ENCODE assay signal across 11 cellular contexts in genomic region chr15:65512807-65513416, GRCh38. TPM values are rescaled to one million over a fixed set of nuclear protein-coding genes. Genes with fewer than 3 reads are reported as not detected.
DNase-seq lines count a peak whose midpoint lies in the region; ATAC-seq, FAIRE-seq and TF ChIP-seq lines count a peak whose summit lies in the region.
"Had no signal": no experiment of that assay in that cellular context is flagged by ENCODE, and none has a peak within 500 bp of the region (broad histone marks: within the 10 kb centered on the region; RNA-seq: fewer than 3 reads in every experiment).

No MANE protein-coding gene starts in this region.

- peak; percentile 38 for ATAC-seq in K562

- POLR2A ChIA-PET in K562 (lab: Yijun Ruan, JAX) = interaction anchor here (0.9 to 2.0 kb wide), 9 partner anchors 9 to 215 kb away, joined by 3 to 13 read pairs (median 4); no protein-coding TSS in a partner anchor

- intact Hi-C loops in K562 (cut with micrococcal nuclease) = loop anchor here (2.0 kb wide), 1 partner anchor 38 kb away; no protein-coding TSS in a partner anchor
- intact Hi-C loops in spleen (cut with DNase I; ENCODE audit: low total_unique reads) = no loop called here

- DNase-seq in GM18507 (ENCODE audit: extremely low spot score, insufficient read length, low read depth) (no peak), K562 (ENCODE audit: extremely low read depth in 1 of 4, low spot score in 3 of 4) (peak in 2 of 4 experiments; percentile 26 to 67), immature natural killer cell (peak; percentile 74 to 82 (median 78)), spleen (no peak), NCI-H1105 (lab: John Stamatoyannopoulos, UW) (no peak), NCI-H510A (lab: John Stamatoyannopoulos, UW) (no peak)
- DNase-seq in activated CD4-positive, alpha-beta T cell treated with anti-CD3 and anti-CD28 coated beads for 1 hour = no peak
- DNase-seq in activated CD4-positive, alpha-beta T cell treated with anti-CD3 and anti-CD28 coated beads for 48 hours = no peak
- DNase-seq: activated CD4-positive, alpha-beta T cell treated with anti-CD3 and anti-CD28 coated beads, Interleukin-2, amount 50 U/mL, for 48 hours; effector CD8-positive, alpha-beta T cell; NCI-H1105 treated with DMSO at 0.1 percent for 48 hours had no signal

- 5% methylated on average over 10 of the region's 10 CpGs for WGBS in K562 (ENCODE audit: insufficient coverage, low coverage, missing lambda C conversion rate)
- WGBS in spleen, 5 donors = 43 to 60% (median 52%) methylated on average over 10 of the region's 10 CpGs

- H3K36me3 Mint-ChIP-seq in immature natural killer cell = peaks cover 10 to 17% (median 17%) of the 10 kb centered on the region in 3 donors

- peak overlapping the region; percentile 64 for H3K4me2 ChIP-seq in K562 (ENCODE audit: insufficient read depth, low read length)

- CTCF ChIA-PET in K562 (lab: Yijun Ruan, JAX; ENCODE audit: low intra/inter-chr PET ratio) = no interaction called here

- H3K9ac ChIP-seq in K562 (ENCODE audit: insufficient read depth in 1 of 2, low read depth in 2 of 2, low read length in 2 of 2) = peak overlapping the region in 1 of 2 experiments; percentile 57; a peak in 2 of 4 replicates

- H3K27ac ChIP-seq in K562 (ENCODE audit: extremely low read depth, low read depth, low read length) = peak overlapping the region; percentile 71
- peak overlapping the region in 7 of 8 donors; percentile 30 to 77 (median 63) for H3K27ac ChIP-seq in spleen

- H3K4me3 ChIP-seq in K562 (no peak overlapping the region), spleen (peak overlapping the region in 2 of 8 donors; percentile 1)

- FAIRE-seq in GM18507 (lab: Jason Lieb, UNC) = peak; percentile 31
- FAIRE-seq in K562 (lab: Jason Lieb, UNC) = peak; percentile 82

- peaks cover 0 to 22% (median 13%) of the 10 kb centered on the region in 3 donors for H3K27me3 Mint-ChIP-seq in immature natural killer cell (ENCODE audit: low read depth in 3 of 3)

- H3K27me3 ChIP-seq in K562 (ENCODE audit: control insufficient read depth in 2 of 2, insufficient read depth in 2 of 2, low read length in 2 of 2) = no peaks in the 10 kb centered on the region
- no peaks in the 10 kb centered on the region for H3K27me3 ChIP-seq in spleen (replicated peaks in 1 of 7)

- 0 out of 2 replicates have a peak, but pooled peaks cover 6% of the 10 kb centered on the region for H4K20me1 ChIP-seq in K562 (replicated peaks; ENCODE audit: control insufficient read depth, insufficient read depth, low read length)

- no peak for TF ChIP-seq RAD21 in K562 (CRISPR knock-in tag; conservative IDR thresholded peaks at IDR 0.05 in 1 of 2, IDR thresholded peaks at IDR 0.05 in 1 of 2)

- no peak for TF ChIP-seq CTCF in K562 (IDR thresholded peaks at IDR 0.05 in 2 of 3, conservative IDR thresholded peaks at IDR 0.05 in 1 of 3; ENCODE audit: insufficient read depth in 2 of 3, low read depth in 1 of 3, low read length in 3 of 3)
- no peak for TF ChIP-seq CTCF in spleen (IDR thresholded peaks at IDR 0.05 in 8 of 11, conservative IDR thresholded peaks at IDR 0.05 in 3 of 11)

- H3K9me3 Mint-ChIP-seq in immature natural killer cell = no peaks in the 10 kb centered on the region

- H3K4me1 Mint-ChIP-seq in immature natural killer cell = peaks cover 64 to 81% of the 10 kb centered on the region in 2 donors

- in situ Hi-C loops in K562 (cut with MboI) = no loop called here

- TF ChIP-seq EP300 in K562 (IDR thresholded peaks at IDR 0.05; ENCODE audit: low read length) = no peak

- H3K36me3 ChIP-seq in K562 (ENCODE audit: control insufficient read depth, insufficient read depth, low read length) (peaks cover 57% of the 10 kb centered on the region), spleen (peaks cover 2 to 69% (median 45%) of the 10 kb centered on the region in 6 donors)

- H3K4me1 ChIP-seq in K562 (replicated peaks in 1 of 2; ENCODE audit: control insufficient read depth in 2 of 2, insufficient read depth in 2 of 2, low read length in 2 of 2) (peaks cover 6 to 27% of the 10 kb centered on the region in 2 experiments), spleen (peaks cover 29 to 72% (median 61%) of the 10 kb centered on the region in 6 donors)

- H3K9me1 ChIP-seq in K562 (ENCODE audit: control insufficient read depth, insufficient read depth, low read length) = no peaks in the 10 kb centered on the region

- H3K27ac Mint-ChIP-seq in immature natural killer cell = peak overlapping the region; percentile 98 to 100 (median 99)

- H3K4me3 Mint-ChIP-seq in immature natural killer cell = peak overlapping the region; percentile 77 to 86 (median 81)

- peaks cover 58% of the 10 kb centered on the region for H3K79me2 ChIP-seq in K562 (ENCODE audit: control insufficient read depth, insufficient read depth, low read length)

- H3K9me3 ChIP-seq in K562 (replicated peaks; ENCODE audit: control insufficient read depth, insufficient read depth, low read depth, low read length) (no peaks in the 10 kb centered on the region), spleen (peaks cover 0 to 3% (median 0%) of the 10 kb centered on the region in 8 donors)

- 0 out of 2 replicates have a peak, but pooled peaks have one; percentile 34 for TF ChIP-seq POLR2A in K562 (conservative IDR thresholded peaks at IDR 0.05)
- TF ChIP-seq POLR2A in spleen (IDR thresholded peaks at IDR 0.05) = no peak

- no TSS peak for BruUV-seq in K562 (replicated peaks; lab: Mats Ljungman, UMichigan)

- H2AFZ ChIP-seq in K562 (ENCODE audit: low read depth, low read length) = no peak overlapping the region

TF ChIP-seq in K562, 482 proteins besides CTCF, POLR2A, EP300 and RAD21 (continues in another document):
- TF ChIP-seq HMGXB4 (CRISPR knock-in tag; IDR thresholded peaks at IDR 0.05) (no peak), ZNF224 (CRISPR knock-in tag; IDR thresholded peaks at IDR 0.05) (0 out of 2 replicates have a peak, but pooled peaks have one; percentile 34), GTF2E2 (tag; IDR thresholded peaks at IDR 0.05) (no peak)

RNA-seq across cellular contexts. Expression of gene DPP8, which starts 4.6 kb away (rescaled TPM):
- 46.4 and 104 TPM in 2 replicates for total RNA-seq in K562 (2011; cell fraction: chromatin; rRNA removed; ENCODE audit: low replicate concordance)
- 37.0 and 41.0 TPM in 2 replicates for total RNA-seq in K562 (2011; cell fraction: nucleolus; rRNA removed)
- 51.0 and 67.6 TPM in 2 replicates for total RNA-seq in K562 (2011; cell fraction: nucleoplasm; rRNA removed)
- total RNA-seq in K562 (2014; rRNA removed) (36.7 and 42.2 TPM in 2 replicates), K562 (2014; rRNA removed; fragmentation: Illumina TruSeq; extraction: Trizol) (20.7 and 25.3 TPM in 2 replicates), K562 (2015; rRNA removed; fragmentation: Illumina TruSeq; extraction: Trizol) (17.0 and 18.3 TPM in 2 replicates), K562 (2021) (21.2 and 22.0 TPM in 2 replicates), spleen (10 to 100 TPM; 40.1 to 74.6 (median 55.9) TPM)
- polyA plus RNA-seq in K562 (2011; rRNA removed) (24.6 and 25.6 TPM in 2 replicates), K562 (2014; fragmentation: Illumina TruSeq; extraction: Trizol) (14.2 and 18.4 TPM in 2 replicates), K562 (2014; fragmentation: Nextera tagmentation; extraction: Ambion mirVana) (1 to 10 TPM; 5.5 to 10.0 TPM), K562 (2014; rRNA removed) (26.8 and 27.6 TPM in 2 replicates), immature natural killer cell (100 to 1,000 TPM in 1 of 3 donors, 10 to 100 TPM in 2; 33.1 to 103 (median 52.0) TPM), spleen (10 to 100 TPM in 1 of 3 donors, 1 to 10 TPM in 2; 6.0 to 12.8 (median 6.8) TPM)
- polyA plus RNA-seq in K562 (2011; cell fraction: cytosol; rRNA removed) = 6.0 and 14.6 TPM in 2 replicates
- 18.8 and 24.4 TPM in 2 replicates for polyA plus RNA-seq in K562 (2011; cell fraction: nucleus; rRNA removed)
- 18.2 and 20.0 TPM in 2 replicates for polyA plus RNA-seq in K562 (2012)
- polyA minus RNA-seq in K562 (2011; rRNA and poly(A)+ RNA removed) = 42.0 and 47.1 TPM in 2 replicates
- polyA minus RNA-seq in K562 (2011; cell fraction: cytosol; rRNA and poly(A)+ RNA removed) = 18.7 and 19.2 TPM in 2 replicates
- polyA minus RNA-seq in K562 (2011; cell fraction: nucleus; rRNA and poly(A)+ RNA removed) = 33.8 and 49.0 TPM in 2 replicates

RNA-seq across cellular contexts. Expression of gene HACD3, which starts 17.4 kb away (rescaled TPM):
- 79.8 and 109 TPM in 2 replicates for total RNA-seq in K562 (2011; cell fraction: chromatin; rRNA removed; ENCODE audit: low replicate concordance)
- 76.5 and 85.5 TPM in 2 replicates for total RNA-seq in K562 (2011; cell fraction: nucleolus; rRNA removed)
- 116 and 173 TPM in 2 replicates for total RNA-seq in K562 (2011; cell fraction: nucleoplasm; rRNA removed)
- total RNA-seq in K562 (2014; rRNA removed) = 72.8 and 84.0 TPM in 2 replicates
- 108 and 112 TPM in 2 replicates for total RNA-seq in K562 (2014; rRNA removed; fragmentation: Illumina TruSeq; extraction: Trizol)
- 108 and 113 TPM in 2 replicates for total RNA-seq in K562 (2015; rRNA removed; fragmentation: Illumina TruSeq; extraction: Trizol)
- total RNA-seq in K562 (2021) = 65.9 and 71.0 TPM in 2 replicates
- 88.4 and 117 TPM in 2 replicates for polyA plus RNA-seq in K562 (2011; rRNA removed)
- polyA plus RNA-seq in K562 (2011; cell fraction: cytosol; rRNA removed) = 44.6 and 64.9 TPM in 2 replicates
- polyA plus RNA-seq in K562 (2011; cell fraction: nucleus; rRNA removed) = 21.6 and 25.0 TPM in 2 replicates
- 62.2 and 71.7 TPM in 2 replicates for polyA plus RNA-seq in K562 (2012)
- 95.2 and 108 TPM in 2 replicates for polyA plus RNA-seq in K562 (2014; fragmentation: Illumina TruSeq; extraction: Trizol)
- polyA plus RNA-seq in K562 (2014; fragmentation: Nextera tagmentation; extraction: Ambion mirVana) = 10 to 100 TPM; 48.1 to 59.6 TPM
- polyA plus RNA-seq in K562 (2014; rRNA removed) = 65.0 and 75.2 TPM in 2 replicates
- 96.3 and 102 TPM in 2 replicates for polyA minus RNA-seq in K562 (2011; rRNA and poly(A)+ RNA removed)
- polyA minus RNA-seq in K562 (2011; cell fraction: cytosol; rRNA and poly(A)+ RNA removed) = 43.9 and 52.8 TPM in 2 replicates
- polyA minus RNA-seq in K562 (2011; cell fraction: nucleus; rRNA and poly(A)+ RNA removed) = 24.4 and 28.4 TPM in 2 replicates
- 10 to 100 TPM; 24.4 to 36.7 (median 26.0) TPM for polyA plus RNA-seq in immature natural killer cell
- 10 to 100 TPM; 23.0 to 47.4 (median 29.5) TPM for total RNA-seq in spleen
- polyA plus RNA-seq in spleen = 10 to 100 TPM in 1 of 3 donors, 1 to 10 TPM in 2; 5.5 to 13.2 (median 10.0) TPM

Comparison
In these comparisons a context has a peak if more than half of its experiments do, and no peak if none do; other contexts are left out.
1. DNase-seq: peak in immature natural killer cell (3 of 3); none in GM18507 (single experiment), spleen (single experiment), activated CD4-positive, alpha-beta T cell treated with anti-CD3 and anti-CD28 coated beads for 1 hour (single experiment), NCI-H1105 (single experiment), NCI-H510A (single experiment) and activated CD4-positive, alpha-beta T cell treated with anti-CD3 and anti-CD28 coated beads for 48 hours (single experiment).